10 cellular contexts compared by ENCODE assay signal in the genomic region with DNA sequence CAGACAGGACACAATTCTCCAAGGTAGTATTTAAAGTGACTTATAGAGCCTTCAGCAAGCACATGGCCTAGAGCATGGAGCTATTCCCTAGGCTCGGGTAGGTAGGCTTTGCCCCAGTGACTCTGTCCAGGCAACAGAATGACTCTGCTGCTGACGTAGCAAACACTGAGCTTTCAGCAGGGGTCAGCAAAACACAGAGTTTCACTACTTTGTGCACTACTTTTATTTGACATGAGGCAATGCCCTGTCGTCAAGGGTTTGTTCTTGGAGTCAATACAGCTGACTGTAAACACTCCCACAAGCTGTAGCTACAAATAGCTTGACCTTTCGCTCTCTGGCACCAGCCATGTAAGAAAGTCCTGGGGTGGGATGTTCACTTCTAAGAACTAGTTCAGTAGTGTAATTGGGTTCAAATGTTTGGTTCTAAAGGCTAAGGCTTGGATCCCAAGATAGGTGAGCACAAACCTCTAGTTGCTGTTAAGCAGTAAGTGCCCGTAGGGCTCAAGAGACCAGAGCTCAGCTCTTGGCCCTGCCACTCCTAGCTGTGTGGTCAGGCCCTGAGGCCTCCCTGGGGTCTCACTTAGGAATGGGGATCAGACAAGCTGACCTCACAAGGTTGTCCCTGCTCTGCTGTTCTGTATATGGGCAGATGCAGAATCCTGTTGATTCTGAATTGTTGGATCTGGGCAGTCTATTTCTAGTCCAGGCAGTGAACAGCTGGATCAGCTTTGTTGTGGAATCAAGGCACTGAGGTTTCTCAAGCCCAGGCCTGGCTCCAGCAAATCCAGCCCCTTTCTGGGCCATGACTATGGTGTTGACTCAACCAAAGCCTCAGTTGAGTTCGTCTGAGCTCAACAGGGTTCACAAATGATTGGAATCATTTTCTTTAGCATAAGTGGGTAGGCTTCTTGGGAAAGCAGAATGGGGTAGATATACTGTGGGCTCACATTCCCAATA. TPM values are rescaled to one million over a fixed set of nuclear protein-coding genes. Genes with fewer than 3 reads are reported as not detected.
A peak's percentile ranks its signal among the peaks of the same experiment; 100 is the strongest.
DNase-seq lines count a peak whose midpoint lies in the region; ATAC-seq and TF ChIP-seq lines count a peak whose summit lies in the region.
"Had no signal": no experiment of that assay in that cellular context is flagged by ENCODE, and none has a peak within 500 bp of the region (broad histone marks: within the 10 kb centered on the region; RNA-seq: fewer than 3 reads in every experiment).

No MANE protein-coding gene starts in this region.

- DNase-seq in CD4-positive, CD25-positive, alpha-beta regulatory T cell, result peak in 1 of 3 donors; percentile 37
- DNase-seq in heart right ventricle (peak; percentile 34 to 89), posterior vena cava (ENCODE audit: low spot score) (peak; percentile 87), RWPE1 (ENCODE audit: low spot score) (no peak), HAP-1 (ENCODE audit: low spot score in 2 of 2) (no peak)
- no peak for DNase-seq in activated T-cell treated with anti-CD3 and anti-CD28 coated beads, Interleukin-2, amount 50 U/mL, for 24 hours
- DNase-seq: COR-L47 had no signal

- no peaks in the 10 kb centered on the region for H3K27me3 Mint-ChIP-seq in CD4-positive, CD25-positive, alpha-beta regulatory T cell
- no peaks in the 10 kb centered on the region for H3K27me3 Mint-ChIP-seq in activated T-helper 17 cell treated with anti-CD3 and anti-CD28 coated beads, Interleukin-2, amount 50 U/mL, for 72 hours
- H3K27me3 Mint-ChIP-seq in activated T-cell treated with anti-CD3 and anti-CD28 coated beads, Interleukin-2, amount 50 U/mL, for 24 hours, result no peaks in the 10 kb centered on the region

- H3K9me3 Mint-ChIP-seq in CD4-positive, CD25-positive, alpha-beta regulatory T cell, result no peaks in the 10 kb centered on the region
- H3K9me3 Mint-ChIP-seq in activated T-helper 17 cell treated with anti-CD3 and anti-CD28 coated beads, Interleukin-2, amount 50 U/mL, for 72 hours, result no peaks in the 10 kb centered on the region
- no peaks in the 10 kb centered on the region for H3K9me3 Mint-ChIP-seq in activated T-cell treated with anti-CD3 and anti-CD28 coated beads, Interleukin-2, amount 50 U/mL, for 24 hours

- H3K9me3 ChIP-seq in CD4-positive, CD25-positive, alpha-beta regulatory T cell (ENCODE audit: control insufficient read depth in 2 of 2, low read length in 2 of 2), result no peaks in the 10 kb centered on the region
- no peaks in the 10 kb centered on the region for H3K9me3 ChIP-seq in heart right ventricle
- H3K9me3 ChIP-seq in HAP-1, result no peaks in the 10 kb centered on the region

- peaks cover 35% of the 10 kb centered on the region for H3K4me1 ChIP-seq in CD4-positive, CD25-positive, alpha-beta regulatory T cell (ENCODE audit: control insufficient read depth, insufficient read depth, low read length, poor library complexity, severe bottlenecking)
- H3K4me1 ChIP-seq in heart right ventricle (peaks cover 12 to 58% (median 49%) of the 10 kb centered on the region in 9 donors), HAP-1 (no peaks in the 10 kb centered on the region)

- peaks cover 26% of the 10 kb centered on the region for H3K36me3 ChIP-seq in CD4-positive, CD25-positive, alpha-beta regulatory T cell (ENCODE audit: control insufficient read depth, insufficient read depth, low read length)
- H3K36me3 ChIP-seq in heart right ventricle, result peaks cover 0 to 47% (median 23%) of the 10 kb centered on the region in 9 donors
- H3K36me3 ChIP-seq in HAP-1 (replicated peaks), result peaks cover 24% of the 10 kb centered on the region

- H3K4me3 Mint-ChIP-seq in CD4-positive, CD25-positive, alpha-beta regulatory T cell, result peak overlapping the region in 1 of 4 donors; percentile 74
- H3K4me3 Mint-ChIP-seq in activated T-helper 17 cell treated with anti-CD3 and anti-CD28 coated beads, Interleukin-2, amount 50 U/mL, for 72 hours, result no peak overlapping the region
- no peak overlapping the region for H3K4me3 Mint-ChIP-seq in activated T-cell treated with anti-CD3 and anti-CD28 coated beads, Interleukin-2, amount 50 U/mL, for 24 hours

- no peak overlapping the region for H3K4me3 ChIP-seq in CD4-positive, CD25-positive, alpha-beta regulatory T cell (ENCODE audit: low read depth, low read length)
- H3K4me3 ChIP-seq in heart right ventricle (no peak overlapping the region), HAP-1 (no peak overlapping the region)

- CTCF ChIA-PET in RWPE1 (lab: Yijun Ruan, JAX), result interaction anchor here (0.5 to 1.4 kb wide), 3 partner anchors 10 to 111 kb away, joined by 3 read pairs; no protein-coding TSS in a partner anchor

- H3K27ac Mint-ChIP-seq in CD4-positive, CD25-positive, alpha-beta regulatory T cell, result peak overlapping the region; percentile 88 to 98 (median 94)
- H3K27ac Mint-ChIP-seq in activated T-helper 17 cell treated with anti-CD3 and anti-CD28 coated beads, Interleukin-2, amount 50 U/mL, for 72 hours, result peak overlapping the region; percentile 28
- H3K27ac Mint-ChIP-seq in activated T-cell treated with anti-CD3 and anti-CD28 coated beads, Interleukin-2, amount 50 U/mL, for 24 hours, result no peak overlapping the region

- peak overlapping the region; percentile 31 for H3K27ac ChIP-seq in CD4-positive, CD25-positive, alpha-beta regulatory T cell (ENCODE audit: insufficient read depth, low read length, poor library complexity, severe bottlenecking)
- peak overlapping the region; percentile 64 to 89 (median 79) for H3K27ac ChIP-seq in heart right ventricle
- no peak overlapping the region; the same call in 1 of the 2 replicates for H3K27ac ChIP-seq in RWPE1

- H3K27me3 ChIP-seq in CD4-positive, CD25-positive, alpha-beta regulatory T cell (ENCODE audit: control insufficient read depth, insufficient read depth, low read length), result no peaks in the 10 kb centered on the region
- H3K27me3 ChIP-seq in heart right ventricle (no peaks in the 10 kb centered on the region), HAP-1 (ENCODE audit: low read depth) (no peaks in the 10 kb centered on the region)

- intact Hi-C loops in heart right ventricle (cut with DNase I) (loop anchor here in 1 of 10 donors (2.0 kb wide), 2 partner anchors 26 to 28 kb away; partner anchors contain the start of gene EIF4EBP2), posterior vena cava (cut with DNase I) (no loop called here)

- ATAC-seq in CD4-positive, CD25-positive, alpha-beta regulatory T cell (ENCODE audit: low read depth in 2 of 2), result no peak
- ATAC-seq in activated T-helper 17 cell treated with anti-CD3 and anti-CD28 coated beads, Interleukin-2, amount 50 U/mL, for 72 hours (replicated peaks), result peak; percentile 28
- ATAC-seq in heart right ventricle (peak; percentile 77 to 91 (median 85)), HG02973 (IDR thresholded peaks at IDR 0.05; ENCODE audit: unreplicated experiment) (no peak)

- POLR2A ChIA-PET in RWPE1 (lab: Yijun Ruan, JAX; ENCODE audit: low non-redundant PET), result interaction anchor here (0.7 kb wide), 1 partner anchor 15 kb away, joined by 3 read pairs; no protein-coding TSS in a partner anchor

- peaks cover 4 to 51% (median 32%) of the 10 kb centered on the region in 4 donors for H3K4me1 Mint-ChIP-seq in CD4-positive, CD25-positive, alpha-beta regulatory T cell
- peaks cover 17% of the 10 kb centered on the region for H3K4me1 Mint-ChIP-seq in activated T-helper 17 cell treated with anti-CD3 and anti-CD28 coated beads, Interleukin-2, amount 50 U/mL, for 72 hours
- H3K4me1 Mint-ChIP-seq in activated T-cell treated with anti-CD3 and anti-CD28 coated beads, Interleukin-2, amount 50 U/mL, for 24 hours (ENCODE audit: low read depth), result peaks cover 29% of the 10 kb centered on the region

- H3K36me3 Mint-ChIP-seq in CD4-positive, CD25-positive, alpha-beta regulatory T cell, result peaks cover 9% of the 10 kb centered on the region
- H3K36me3 Mint-ChIP-seq in activated T-helper 17 cell treated with anti-CD3 and anti-CD28 coated beads, Interleukin-2, amount 50 U/mL, for 72 hours (ENCODE audit: low read depth), result peaks cover 18% of the 10 kb centered on the region
- peaks cover 39% of the 10 kb centered on the region for H3K36me3 Mint-ChIP-seq in activated T-cell treated with anti-CD3 and anti-CD28 coated beads, Interleukin-2, amount 50 U/mL, for 24 hours (ENCODE audit: low read depth)

- TF ChIP-seq CTCF in heart right ventricle (IDR thresholded peaks at IDR 0.05) (peak in 7 of 9 donors; percentile 8 to 69 (median 45)), RWPE1 (conservative IDR thresholded peaks at IDR 0.05; ENCODE audit: low read depth) (no peak)

- in situ Hi-C loops in HAP-1 (cut with MboI; ENCODE audit: low sequenced_read_pairs), result no loop called here

- 28 to 35% methylated on average over 6 of the region's 6 CpGs for WGBS in heart right ventricle, 2 donors

RNA-seq across cellular contexts. Expression of gene NODAL, which starts 10.7 kb away (rescaled TPM):
- total RNA-seq in CD4-positive, CD25-positive, alpha-beta regulatory T cell, result not detected
- under 1 TPM in 3 of 4 donors, not detected in 1; 0.09 to 0.22 (median 0.17) TPM for polyA plus RNA-seq in CD4-positive, CD25-positive, alpha-beta regulatory T cell
- not detected for total RNA-seq in activated T-helper 17 cell treated with anti-CD3 and anti-CD28 coated beads, Interleukin-2, amount 50 U/mL, for 72 hours
- total RNA-seq in heart right ventricle (under 1 TPM in 1 of 10 donors, not detected in 9; 0.29 TPM), posterior vena cava (not detected)
- under 1 TPM in 1 of 2 donors, not detected in 1; 0.04 TPM for polyA plus RNA-seq in heart right ventricle
- total RNA-seq: glomerular endothelial cell had no signal

RNA-seq across cellular contexts. Expression of gene EIF4EBP2, which starts 26.8 kb away (rescaled TPM):
- 53.1 TPM for total RNA-seq in CD4-positive, CD25-positive, alpha-beta regulatory T cell
- 10 to 100 TPM; 77.3 to 86.4 (median 85.1) TPM for polyA plus RNA-seq in CD4-positive, CD25-positive, alpha-beta regulatory T cell
- 10 to 100 TPM; 16.1 to 29.0 TPM for total RNA-seq in activated T-helper 17 cell treated with anti-CD3 and anti-CD28 coated beads, Interleukin-2, amount 50 U/mL, for 72 hours
- total RNA-seq in heart right ventricle (100 to 1,000 TPM in 3 of 10 donors, 10 to 100 TPM in 7; 70.1 to 128 (median 81.9) TPM), posterior vena cava (10 to 100 TPM; 50.1 to 55.5 TPM)
- 10 to 100 TPM; 17.3 to 18.6 TPM for polyA plus RNA-seq in heart right ventricle

RNA-seq across cellular contexts. Expression of gene PALD1, which starts 47.8 kb away (rescaled TPM):
- not detected for total RNA-seq in CD4-positive, CD25-positive, alpha-beta regulatory T cell
- not detected for polyA plus RNA-seq in CD4-positive, CD25-positive, alpha-beta regulatory T cell
- total RNA-seq in activated T-helper 17 cell treated with anti-CD3 and anti-CD28 coated beads, Interleukin-2, amount 50 U/mL, for 72 hours, result 1 to 10 TPM in 1 of 2 donors, under 1 TPM in 1; 0.17 to 1.4 TPM
- total RNA-seq in heart right ventricle (10 to 100 TPM in 1 of 10 donors, 1 to 10 TPM in 9; 4.8 to 10.3 (median 6.1) TPM), posterior vena cava (1 to 10 TPM; 6.7 to 7.4 TPM)
- polyA plus RNA-seq in heart right ventricle, result 1 to 10 TPM; 4.1 to 5.6 TPM

RNA-seq across cellular contexts. Expression of gene LRRC20, which starts 48.3 kb away (rescaled TPM):
- 2.3 TPM for total RNA-seq in CD4-positive, CD25-positive, alpha-beta regulatory T cell
- polyA plus RNA-seq in CD4-positive, CD25-positive, alpha-beta regulatory T cell, result 1 to 10 TPM in 3 of 4 donors, under 1 TPM in 1; 0.93 to 3.1 (median 1.8) TPM
- total RNA-seq in activated T-helper 17 cell treated with anti-CD3 and anti-CD28 coated beads, Interleukin-2, amount 50 U/mL, for 72 hours, result 10 to 100 TPM in 1 of 2 donors, 1 to 10 TPM in 1; 4.9 to 10.7 TPM
- 10 to 100 TPM; 39.9 to 73.8 (median 58.2) TPM for total RNA-seq in heart right ventricle
- polyA plus RNA-seq in heart right ventricle, result 10 to 100 TPM; 11.0 to 13.8 TPM
- total RNA-seq in posterior vena cava, result 1 to 10 TPM; 3.1 to 3.9 TPM

Comparison
In these comparisons a context has a peak if more than half of its experiments do, and no peak if none do; other contexts are left out.
1. ATAC-seq: peak in activated T-helper 17 cell treated with anti-CD3 and anti-CD28 coated beads, Interleukin-2, amount 50 U/mL, for 72 hours (single experiment) and heart right ventricle (8 of 8); none in CD4-positive, CD25-positive, alpha-beta regulatory T cell (0 of 2) and HG02973 (single experiment).
2. DNase-seq: peak in heart right ventricle (2 of 2) and posterior vena cava (single experiment); none in RWPE1 (single experiment), HAP-1 (0 of 2) and activated T-cell treated with anti-CD3 and anti-CD28 coated beads, Interleukin-2, amount 50 U/mL, for 24 hours (single experiment).